In genomic region chr4:158728256-158728655, GRCh38 we compare ENCODE assay signal across 20 cellular contexts.
"Had no signal": no experiment of that assay in that cellular context is flagged by ENCODE, and none has a peak within 500 bp of the region (broad histone marks: within the 10 kb centered on the region; RNA-seq: fewer than 3 reads in every experiment).

No MANE protein-coding gene starts in this region.

- H3K36me3 ChIP-seq: heart left ventricle, pancreas, suprapubic skin, thyroid gland had no signal

- H3K4me3 Mint-ChIP-seq: naive B cell, type B pancreatic cell had no signal

- H3K4me3 ChIP-seq: heart left ventricle, pancreas, smooth muscle cell, suprapubic skin, thyroid gland had no signal

- H3K9me3 ChIP-seq: heart left ventricle, pancreas, suprapubic skin, thyroid gland had no signal

- H3K4me2 ChIP-seq: smooth muscle cell had no signal

- H3K27ac ChIP-seq: heart left ventricle, pancreas, suprapubic skin, thyroid gland had no signal

- ATAC-seq: esophagus mucosa; heart left ventricle; pancreas; right cardiac atrium; stimulated activated naive CD8-positive, alpha-beta T cell treated with anti-CD3 and anti-CD28 coated beads, Interleukin-15, Interleukin-2, amounts not matched to agents 100 U/mL and 50 U/mL, for 24 hours had no signal

- H3K4me1 ChIP-seq: pancreas, thyroid gland had no signal

- FAIRE-seq: endometrium, frontal cortex, islet of Langerhans, pancreas, urothelium cell line had no signal

- DNase-seq: effector memory CD4-positive, alpha-beta T cell; heart left ventricle; hippocampal formation; kidney glomerular epithelial cell; mesendoderm; naive B cell; occipital lobe; pancreas; right cardiac atrium; stimulated activated CD4-positive, alpha-beta T cell treated with anti-CD3 and anti-CD28 coated beads, Interleukin-2, amount 100 ng/mL, for 48 hours; stimulated activated naive CD8-positive, alpha-beta T cell treated with anti-CD3 and anti-CD28 coated beads, Interleukin-15, Interleukin-2, amounts not matched to agents 100 U/mL and 50 U/mL, for 24 hours; thyroid gland had no signal

- H3K27me3 ChIP-seq: heart left ventricle, pancreas, suprapubic skin, thyroid gland had no signal

- H3K9me3 Mint-ChIP-seq: naive B cell, type B pancreatic cell had no signal

- H3K36me3 Mint-ChIP-seq: naive B cell, type B pancreatic cell had no signal

- H3K27ac Mint-ChIP-seq: naive B cell, type B pancreatic cell had no signal
